9 cellular contexts compared by ENCODE assay signal in genomic region chr5:98827161-98827560, GRCh38. TPM values are rescaled to one million over a fixed set of nuclear protein-coding genes. Genes with fewer than 3 reads are reported as not detected.
A peak's percentile ranks its signal among the peaks of the same experiment; 100 is the strongest.
DNase-seq lines count a peak whose midpoint lies in the region; ATAC-seq and TF ChIP-seq lines count a peak whose summit lies in the region.
"Had no signal": no experiment of that assay in that cellular context is flagged by ENCODE, and none has a peak within 500 bp of the region (broad histone marks: within the 10 kb centered on the region; RNA-seq: fewer than 3 reads in every experiment).

No MANE protein-coding gene starts in this region.

- no peaks in the 10 kb centered on the region for H3K36me3 ChIP-seq in brain microvascular endothelial cell (replicated peaks)
- H3K36me3 ChIP-seq: SJSA1 had no signal

- H3K27me3 ChIP-seq in brain microvascular endothelial cell (replicated peaks): no peaks in the 10 kb centered on the region
- H3K27me3 ChIP-seq: SJSA1 had no signal

- in situ Hi-C loops in Caki2 (cut with HindIII; ENCODE audit: low pct_unique_long_range_greater_than_20kb, low sequenced_read_pairs) (no loop called here), brain microvascular endothelial cell (cut with HindIII; ENCODE audit: low pct_ligation_motif_present, low sequenced_read_pairs) (no loop called here)

- peak; percentile 36 for ATAC-seq in GM19463 (IDR thresholded peaks at IDR 0.05; ENCODE audit: unreplicated experiment)

- DNase-seq in Caki2 (ENCODE audit: low read depth): peak; percentile 4
- DNase-seq in MV-4-11 (lab: John Stamatoyannopoulos, UW): peak; percentile 10
- peak; percentile 27 for DNase-seq in brain microvascular endothelial cell
- peak; percentile 58 to 69 for DNase-seq in lung microvascular endothelial cell (ENCODE audit: low read depth in 2 of 2)
- DNase-seq in GM19238 (ENCODE audit: insufficient read length, low spot score): no peak
- DNase-seq in substantia nigra (lab: John Stamatoyannopoulos, UW): no peak
- no peak for DNase-seq in stimulated activated CD4-positive, alpha-beta T cell treated with anti-CD3 and anti-CD28 coated beads, Interleukin-1b, Interleukin-23, amount 100 ng/mL, for 48 hours

- peak; percentile 48 for TF ChIP-seq CTCF in brain microvascular endothelial cell (IDR thresholded peaks at IDR 0.05; ENCODE audit: low read depth, low read length, missing control alignments)

- H3K27ac ChIP-seq in brain microvascular endothelial cell: no peak overlapping the region
- H3K27ac ChIP-seq in substantia nigra (ENCODE audit: low read depth, low read length, poor library complexity, severe bottlenecking): no peak overlapping the region
- H3K27ac ChIP-seq: SJSA1 had no signal

- H3K4me3 ChIP-seq in brain microvascular endothelial cell (ENCODE audit: low read depth, low read length): no peak overlapping the region
- H3K4me3 ChIP-seq: SJSA1 had no signal

RNA-seq across cellular contexts. Expression of gene RGMB, which starts 53.7 kb away (rescaled TPM):
- total RNA-seq in Caki2 (2014; rRNA removed; shearing (Covaris generic); ENCODE audit: low replicate concordance): 1.7 and 3.1 TPM in 2 replicates
- total RNA-seq in lung microvascular endothelial cell: 6.3 and 7.0 TPM in 2 replicates

Comparison
In these comparisons a context has a peak if more than half of its experiments do, and no peak if none do; other contexts are left out.
1. DNase-seq: peak in Caki2 (single experiment), MV-4-11 (single experiment), brain microvascular endothelial cell (single experiment) and lung microvascular endothelial cell (2 of 2); none in GM19238 (single experiment), substantia nigra (0 of 49) and stimulated activated CD4-positive, alpha-beta T cell treated with anti-CD3 and anti-CD28 coated beads, Interleukin-1b, Interleukin-23, amount 100 ng/mL, for 48 hours (single experiment).